In the genomic region with DNA sequence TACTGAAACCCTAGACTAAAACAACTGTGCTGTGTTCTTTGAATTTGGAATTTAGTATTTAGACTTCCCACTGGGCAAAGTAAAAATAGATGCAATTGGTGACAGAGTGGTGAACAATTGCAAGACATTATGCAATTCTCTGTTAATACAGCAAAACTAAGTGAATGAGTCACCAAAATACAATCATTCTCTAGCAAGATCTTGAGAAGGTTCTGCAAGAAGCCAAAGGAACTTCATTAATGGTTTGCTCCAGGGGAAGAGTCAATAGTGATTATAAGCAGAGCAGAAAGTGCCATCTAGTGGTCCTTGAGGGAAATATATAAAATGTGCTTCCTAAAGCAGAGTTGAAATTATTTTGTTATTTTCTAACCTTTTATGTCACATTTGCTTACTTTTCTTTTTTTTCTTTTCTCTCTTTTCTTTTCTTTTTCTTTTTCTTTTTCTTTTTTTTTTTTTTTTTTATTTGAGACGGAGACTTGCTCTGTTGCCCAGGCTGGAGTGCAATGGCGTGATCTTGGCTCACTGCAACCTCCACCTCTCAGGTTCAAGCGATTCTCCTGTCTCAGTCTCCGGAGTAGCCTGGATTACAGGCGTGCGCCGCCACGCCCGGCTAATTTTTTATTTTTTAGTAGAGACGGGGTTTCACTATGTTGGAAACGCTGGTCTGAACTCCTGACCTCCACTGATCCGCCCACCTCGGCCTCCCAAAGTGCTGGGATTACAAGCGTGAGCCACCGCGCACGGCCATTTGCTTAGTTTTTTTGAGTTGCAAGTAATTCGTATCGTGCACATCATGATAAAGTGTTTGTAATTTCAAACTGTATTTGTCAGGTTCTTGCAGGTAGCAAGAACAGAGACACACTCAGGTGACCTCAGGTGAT, we compare ENCODE assay signal across 8 cellular contexts.
DNase-seq lines count a peak whose midpoint lies in the region; ATAC-seq, FAIRE-seq and TF ChIP-seq lines count a peak whose summit lies in the region.

No MANE protein-coding gene starts in this region.

- H3K4me1 ChIP-seq in A549 (0 out of 3 replicates have a peak, but pooled peaks cover 3% of the 10 kb centered on the region), HEK293 (ENCODE audit: control insufficient read depth, insufficient read depth, low read length) (peaks cover 3% of the 10 kb centered on the region; the same call in 1 of the 2 replicates)

- CTCF ChIA-PET in A549 (lab: Yijun Ruan, JAX) (no interaction called here), HEK293 (lab: Yijun Ruan, JAX) (no interaction called here)

- H3K9me3 Mint-ChIP-seq in naive thymus-derived CD8-positive, alpha-beta T cell = no peaks in the 10 kb centered on the region

- POLR2A ChIA-PET in A549 (lab: Yijun Ruan, JAX) (no interaction called here), HEK293 (lab: Yijun Ruan, JAX) (no interaction called here)
- POLR2A ChIA-PET in naive thymus-derived CD8-positive, alpha-beta T cell (lab: Charles Lee) = no interaction called here

- TF ChIP-seq RAD21 in A549 (conservative IDR thresholded peaks at IDR 0.05 in 1 of 2, IDR thresholded peaks at IDR 0.05 in 1 of 2) = peak; percentile 72 to 76; a peak in 4 of 5 replicates

- ATAC-seq in A549 = peak; percentile 71 to 86; a peak in 4 of 6 replicates
- peak; percentile 53 for ATAC-seq in naive thymus-derived CD8-positive, alpha-beta T cell

- H3K4me3 ChIP-seq in A549 (no peak overlapping the region), GM12864 (ENCODE audit: low read depth, low read length) (no peak overlapping the region), HEK293 (ENCODE audit: low read depth, low read length) (no peak overlapping the region)

- H3K27ac ChIP-seq in A549 (no peak overlapping the region), HEK293 (ENCODE audit: extremely low read depth, low read depth, low read length) (no peak overlapping the region), epithelial cell of prostate (peak overlapping the region; percentile 2)

- no peak overlapping the region for H3K27ac Mint-ChIP-seq in naive thymus-derived CD8-positive, alpha-beta T cell

- WGBS in A549 (ENCODE audit: missing lambda C conversion rate) = 8% methylated on average over 19 of the region's 19 CpGs

- TF ChIP-seq CTCF in A549 (IDR thresholded peaks at IDR 0.05) (peak; percentile 64), GM12864 (IDR thresholded peaks at IDR 0.05; ENCODE audit: low read depth, low read length, missing control alignments) (peak; percentile 61), HEK293 (tag by site-specific recombination; IDR thresholded peaks at IDR 0.05) (0 out of 2 replicates have a peak, but pooled peaks have one; percentile 44)

- peaks cover 0 to 16% (median 11%) of the 10 kb centered on the region in 5 donors for H3K27me3 Mint-ChIP-seq in naive thymus-derived CD8-positive, alpha-beta T cell

- H3K4me3 Mint-ChIP-seq in naive thymus-derived CD8-positive, alpha-beta T cell = no peak overlapping the region

- H3K36me3 Mint-ChIP-seq in naive thymus-derived CD8-positive, alpha-beta T cell = no peaks in the 10 kb centered on the region

- peak overlapping the region; percentile 59 for H3K4me2 ChIP-seq in A549

- H3K9me3 ChIP-seq in A549 (no peaks in the 10 kb centered on the region), HEK293 (ENCODE audit: control insufficient read depth, insufficient read depth, low read depth, low read length) (no peaks in the 10 kb centered on the region)

- DNase-seq in A549 (ENCODE audit: low read depth in 1 of 2, low spot score in 1 of 2) (peak; percentile 30 to 66), GM12864 (ENCODE audit: low read depth) (peak; percentile 37), M059J (ENCODE audit: low read depth) (peak; percentile 87), SIG-M5 treated with dmso at 0.1 percent for 504 hours (lab: John Stamatoyannopoulos, UW; ENCODE audit: unreplicated experiment) (peak; percentile 77), epithelial cell of prostate (ENCODE audit: low read depth, low spot score) (peak; percentile 90)
- peak in 3 of 10 donors; percentile 25 to 53 (median 45) for DNase-seq in naive thymus-derived CD8-positive, alpha-beta T cell
- DNase-seq in stimulated activated CD4-positive, alpha-beta T cell treated with anti-CD3 and anti-CD28 coated beads, Interleukin-4, amount 100 ng/mL, for 1 hour = no peak

- no peaks in the 10 kb centered on the region for H3K36me3 ChIP-seq in HEK293 (ENCODE audit: control insufficient read depth in 2 of 2, insufficient read depth in 1 of 2, low read length in 2 of 2)

- no peak for TF ChIP-seq EP300 in A549 (IDR thresholded peaks at IDR 0.05)

- no peaks in the 10 kb centered on the region for H3K4me1 Mint-ChIP-seq in naive thymus-derived CD8-positive, alpha-beta T cell

- no peak for FAIRE-seq in A549 (lab: Jason Lieb, UNC)

- TF ChIP-seq POLR2A in A549 (IDR thresholded peaks at IDR 0.05; ENCODE audit: low read length) = no peak

TF ChIP-seq in A549, 52 proteins besides CTCF, POLR2A, EP300 and RAD21:
- TF ChIP-seq SMC3 (IDR thresholded peaks at IDR 0.05) (peak; percentile 57), FOSL2 (IDR thresholded peaks at IDR 0.05) (no peak), FOSL2 (CRISPR knock-in tag; IDR thresholded peaks at IDR 0.05) (peak; percentile 77), CEBPB (IDR thresholded peaks at IDR 0.05) (no peak), PHF8 (IDR thresholded peaks at IDR 0.05; ENCODE audit: borderline replicate concordance, low read depth) (no peak), EHF (CRISPR knock-in tag; IDR thresholded peaks at IDR 0.05) (no peak)

TF ChIP-seq in HEK293, 187 proteins besides CTCF, POLR2A, EP300 and RAD21 (continues in another document):
- TF ChIP-seq ZNF324 (tag by site-specific recombination; IDR thresholded peaks at IDR 0.05) (0 out of 2 replicates have a peak, but pooled peaks have one; percentile 56), PRDM10 (tag by site-specific recombination; IDR thresholded peaks at IDR 0.05) (peak; percentile 98), ZBTB17 (tag by site-specific recombination; IDR thresholded peaks at IDR 0.05) (peak; percentile 73), ZNF362 (tag by site-specific recombination; IDR thresholded peaks at IDR 0.05) (peak; percentile 38; the same call in 1 of the 2 replicates), ZNF629 (tag by site-specific recombination; IDR thresholded peaks at IDR 0.05) (peak; percentile 82), SP7 (tag by site-specific recombination; IDR thresholded peaks at IDR 0.05) (peak; percentile 59), ZNF394 (tag by site-specific recombination; IDR thresholded peaks at IDR 0.05; ENCODE audit: borderline replicate concordance) (peak; percentile 43; the same call in 1 of the 2 replicates), ZNF600 (tag by site-specific recombination; IDR thresholded peaks at IDR 0.05) (peak; percentile 76), ZXDB (tag by site-specific recombination; IDR thresholded peaks at IDR 0.05) (peak; percentile 48; the same call in 1 of the 2 replicates), ZNF184 (tag by site-specific recombination; IDR thresholded peaks at IDR 0.05) (peak; percentile 87; the same call in 1 of the 2 replicates), PRDM1 (tag by site-specific recombination; IDR thresholded peaks at IDR 0.05) (peak; percentile 55)
- TF ChIP-seq, protein P1, sequence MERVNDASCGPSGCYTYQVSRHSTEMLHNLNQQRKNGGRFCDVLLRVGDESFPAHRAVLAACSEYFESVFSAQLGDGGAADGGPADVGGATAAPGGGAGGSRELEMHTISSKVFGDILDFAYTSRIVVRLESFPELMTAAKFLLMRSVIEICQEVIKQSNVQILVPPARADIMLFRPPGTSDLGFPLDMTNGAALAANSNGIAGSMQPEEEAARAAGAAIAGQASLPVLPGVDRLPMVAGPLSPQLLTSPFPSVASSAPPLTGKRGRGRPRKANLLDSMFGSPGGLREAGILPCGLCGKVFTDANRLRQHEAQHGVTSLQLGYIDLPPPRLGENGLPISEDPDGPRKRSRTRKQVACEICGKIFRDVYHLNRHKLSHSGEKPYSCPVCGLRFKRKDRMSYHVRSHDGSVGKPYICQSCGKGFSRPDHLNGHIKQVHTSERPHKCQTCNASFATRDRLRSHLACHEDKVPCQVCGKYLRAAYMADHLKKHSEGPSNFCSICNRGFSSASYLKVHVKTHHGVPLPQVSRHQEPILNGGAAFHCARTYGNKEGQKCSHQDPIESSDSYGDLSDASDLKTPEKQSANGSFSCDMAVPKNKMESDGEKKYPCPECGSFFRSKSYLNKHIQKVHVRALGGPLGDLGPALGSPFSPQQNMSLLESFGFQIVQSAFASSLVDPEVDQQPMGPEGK (tag by site-specific recombination; IDR thresholded peaks at IDR 0.05) = no peak

Comparison
In these comparisons a context has a peak if more than half of its experiments do, and no peak if none do; other contexts are left out.
1. Of the 5 proteins assayed by ChIP-seq in both HEK293 and A549: peak only in HEK293: none; only in A549: none; in both: CTCF; in neither: 4.